ENCODE assay signal across 16 cellular contexts in genomic region chr17:57530026-57530425, GRCh38.
DNase-seq lines count a peak whose midpoint lies in the region; ATAC-seq, FAIRE-seq and TF ChIP-seq lines count a peak whose summit lies in the region.
"Had no signal": no experiment of that assay in that cellular context is flagged by ENCODE, and none has a peak within 500 bp of the region (broad histone marks: within the 10 kb centered on the region; RNA-seq: fewer than 3 reads in every experiment).

No MANE protein-coding gene starts in this region.

- no peaks in the 10 kb centered on the region for H3K9me3 Mint-ChIP-seq in effector memory CD8-positive, alpha-beta T cell
- no peaks in the 10 kb centered on the region for H3K9me3 Mint-ChIP-seq in neural progenitor cell
- H3K9me3 Mint-ChIP-seq: CD14-positive monocyte had no signal

- H3K4me2 ChIP-seq in DND-41 (ENCODE audit: insufficient read depth, low read length) (no peak overlapping the region), neural progenitor cell (peak overlapping the region; percentile 30)

- H3K9ac ChIP-seq in DND-41 (ENCODE audit: low read depth, low read length): peak overlapping the region; percentile 39
- H3K9ac ChIP-seq in neural progenitor cell: no peak overlapping the region

- FAIRE-seq in GM12891 (lab: Jason Lieb, UNC): no peak

- TF ChIP-seq CTCF in DND-41 (IDR thresholded peaks at IDR 0.05; ENCODE audit: borderline replicate concordance, extremely low read depth, low read length, poor library complexity, severe bottlenecking) (no peak), neural progenitor cell (IDR thresholded peaks at IDR 0.05) (no peak)

- no peak overlapping the region for H3K4me3 Mint-ChIP-seq in effector memory CD8-positive, alpha-beta T cell
- H3K4me3 Mint-ChIP-seq in neural progenitor cell: peak overlapping the region; percentile 58
- H3K4me3 Mint-ChIP-seq: CD14-positive monocyte had no signal

- H3K27me3 ChIP-seq in DND-41 (ENCODE audit: insufficient read depth, low read length, poor library complexity): no peaks in the 10 kb centered on the region
- no peaks in the 10 kb centered on the region for H3K27me3 ChIP-seq in neural progenitor cell
- H3K27me3 ChIP-seq: dorsolateral prefrontal cortex, SJCRH30 had no signal

- H2AFZ ChIP-seq in DND-41 (ENCODE audit: low read depth, low read length): no peak overlapping the region
- no peak overlapping the region for H2AFZ ChIP-seq in neural progenitor cell (replicated peaks)

- H3K36me3 ChIP-seq in DND-41 (ENCODE audit: insufficient read depth, low read length): peaks cover 93% of the 10 kb centered on the region
- no peaks in the 10 kb centered on the region for H3K36me3 ChIP-seq in neural progenitor cell

- peaks cover 12 to 18% of the 10 kb centered on the region in 2 donors for H3K4me1 Mint-ChIP-seq in effector memory CD8-positive, alpha-beta T cell (ENCODE audit: low read depth in 2 of 2)
- peaks cover 28% of the 10 kb centered on the region for H3K4me1 Mint-ChIP-seq in neural progenitor cell

- no peak for DNase-seq in DND-41
- peak; percentile 38 for DNase-seq in M059J (ENCODE audit: low read depth)
- no peak for DNase-seq in effector memory CD8-positive, alpha-beta T cell
- DNase-seq in neural progenitor cell (ENCODE audit: low spot score): no peak
- no peak for DNase-seq in HCEC 1CT
- no peak for DNase-seq in G401 (ENCODE audit: low spot score)
- no peak for DNase-seq in NCI-H2081 treated with DMSO at 0.1 percent for 48 hours (lab: John Stamatoyannopoulos, UW)
- no peak for DNase-seq in GM12891 (ENCODE audit: insufficient read length, low spot score)
- DNase-seq: activated CD4-positive, alpha-beta T cell treated with anti-CD3 and anti-CD28 coated beads, Interleukin-2, amount 50 U/mL, for 4 hours; dorsolateral prefrontal cortex; KG1; NCI-H446 treated with DMSO at 0.1 percent for 48 hours; occipital lobe; SJCRH30 had no signal

- peaks cover 35% of the 10 kb centered on the region for H3F3A ChIP-seq in neural progenitor cell (ENCODE audit: low read depth)

- no peak for TF ChIP-seq POLR2A in GM12891 (IDR thresholded peaks at IDR 0.05; ENCODE audit: low read depth, low read length)

- in situ Hi-C loops in G401 (cut with HindIII; ENCODE audit: low sequenced_read_pairs): no loop called here

- H3K36me3 Mint-ChIP-seq in effector memory CD8-positive, alpha-beta T cell (ENCODE audit: insufficient read depth): no peaks in the 10 kb centered on the region
- peaks cover 20% of the 10 kb centered on the region for H3K36me3 Mint-ChIP-seq in neural progenitor cell

- H3K27ac ChIP-seq in DND-41 (ENCODE audit: low read length) (peak overlapping the region; percentile 92), neural progenitor cell (peak overlapping the region; percentile 48)
- H3K27ac ChIP-seq: SJCRH30 had no signal

- ATAC-seq in DND-41 (ENCODE audit: insufficient read depth, low read depth): no peak
- no peak for ATAC-seq in effector memory CD8-positive, alpha-beta T cell (replicated peaks)

- H3K27me3 Mint-ChIP-seq in effector memory CD8-positive, alpha-beta T cell: no peaks in the 10 kb centered on the region
- peaks cover 6% of the 10 kb centered on the region for H3K27me3 Mint-ChIP-seq in neural progenitor cell (ENCODE audit: insufficient read depth, low read depth)

- no peaks in the 10 kb centered on the region for H4K20me1 ChIP-seq in DND-41 (ENCODE audit: insufficient read depth, low read length)
- H4K20me1 ChIP-seq in neural progenitor cell (ENCODE audit: low read depth): peaks cover 42% of the 10 kb centered on the region

- H3K4me1 ChIP-seq in DND-41 (ENCODE audit: insufficient read depth, low read length) (peaks cover 100% of the 10 kb centered on the region), neural progenitor cell (peaks cover 69% of the 10 kb centered on the region)

- H3K79me2 ChIP-seq in DND-41 (ENCODE audit: insufficient read depth, low read length) (peaks cover 99% of the 10 kb centered on the region), neural progenitor cell (ENCODE audit: low read depth) (peaks cover 81% of the 10 kb centered on the region)

- peak overlapping the region; percentile 48 to 80 for H3K27ac Mint-ChIP-seq in effector memory CD8-positive, alpha-beta T cell
- peak overlapping the region; percentile 99 for H3K27ac Mint-ChIP-seq in neural progenitor cell

- H3K9me3 ChIP-seq in DND-41 (ENCODE audit: insufficient read depth, low read length, severe bottlenecking): no peaks in the 10 kb centered on the region
- H3K9me3 ChIP-seq in neural progenitor cell (ENCODE audit: low read depth): no peaks in the 10 kb centered on the region
- H3K9me3 ChIP-seq: SJCRH30 had no signal

- H3K4me3 ChIP-seq in DND-41 (ENCODE audit: low read depth in 1 of 2, low read length in 2 of 2) (no peak overlapping the region), neural progenitor cell (no peak overlapping the region)
- H3K4me3 ChIP-seq: dorsolateral prefrontal cortex, lung, SJCRH30 had no signal

TF ChIP-seq in GM12891, 5 proteins besides CTCF, POLR2A, EP300 and RAD21:
- no peak for TF ChIP-seq TAF1 (IDR thresholded peaks at IDR 0.05; ENCODE audit: low read depth, low read length)
- no peak for TF ChIP-seq POU2F2 (IDR thresholded peaks at IDR 0.05; ENCODE audit: low read depth, low read length)
- no peak for TF ChIP-seq PAX5 (IDR thresholded peaks at IDR 0.05; ENCODE audit: insufficient read depth, low read length, severe bottlenecking)
TF ChIP-seq in GM12891: peak in this region for 0.
